22 cellular contexts compared by ENCODE assay signal in genomic region chr7:66033471-66034385, GRCh38. TPM values are rescaled to one million over a fixed set of nuclear protein-coding genes. Genes with fewer than 3 reads are reported as not detected.
A peak's percentile ranks its signal among the peaks of the same experiment; 100 is the strongest.
DNase-seq lines count a peak whose midpoint lies in the region; ATAC-seq, FAIRE-seq and TF ChIP-seq lines count a peak whose summit lies in the region.
"Had no signal": no experiment of that assay in that cellular context is flagged by ENCODE, and none has a peak within 500 bp of the region (broad histone marks: within the 10 kb centered on the region; RNA-seq: fewer than 3 reads in every experiment).

No MANE protein-coding gene starts in this region.

- peak; percentile 53 for DNase-seq in AG10803 (ENCODE audit: low read depth)
- DNase-seq in K562 (ENCODE audit: extremely low read depth in 1 of 4, low spot score in 3 of 4): no peak
- DNase-seq in lower lobe of right lung: no peak
- DNase-seq in NCI-H1092 treated with DMSO at 0.1 percent for 48 hours (lab: John Stamatoyannopoulos, UW): no peak
- DNase-seq in NCI-H187 treated with DMSO at 0.1 percent for 48 hours (lab: John Stamatoyannopoulos, UW): no peak
- DNase-seq: activated CD4-positive, alpha-beta memory T cell treated with anti-CD3 and anti-CD28 coated beads, Interleukin-2, amount 10 ng/mL, durations not matched to agents 7 days and 5 days; amniotic stem cell; Calu3; central memory CD4-positive, alpha-beta T cell; EL; Karpas-422; mucosa of descending colon; NCI-H1105 treated with DMSO at 0.1 percent for 48 hours; NCI-H2107; NCI-H524 treated with DMSO at 0.1 percent for 48 hours; retina; SHP77; WERI-Rb-1 had no signal

- TF ChIP-seq CTCF in AG10803 (conservative IDR thresholded peaks at IDR 0.05; ENCODE audit: low read length) (no peak), HEK293 (tag by site-specific recombination; IDR thresholded peaks at IDR 0.05) (no peak), K562 (IDR thresholded peaks at IDR 0.05 in 2 of 3, conservative IDR thresholded peaks at IDR 0.05 in 1 of 3; ENCODE audit: insufficient read depth in 2 of 3, low read depth in 1 of 3, low read length in 3 of 3) (no peak), lower lobe of right lung (IDR thresholded peaks at IDR 0.05) (no peak)

- H4K20me1 ChIP-seq in K562 (replicated peaks; ENCODE audit: control insufficient read depth, insufficient read depth, low read length): no peaks in the 10 kb centered on the region
- H4K20me1 ChIP-seq: BLaER1 had no signal

- intact Hi-C loops in K562 (cut with micrococcal nuclease) (loop anchor here (10.0 kb wide), 4 partner anchors 171 to 971 kb away; partner anchors contain the start of gene TPST1), lower lobe of right lung (cut with DNase I) (no loop called here)

- FAIRE-seq in K562 (lab: Jason Lieb, UNC): peak; percentile 73

- POLR2A ChIA-PET in HEK293 (lab: Yijun Ruan, JAX) (no interaction called here), K562 (lab: Yijun Ruan, JAX) (interaction anchor here (0.6 kb wide), 1 partner anchor 341 kb away, joined by 4 read pairs; no protein-coding TSS in a partner anchor)

- CTCF ChIA-PET in HEK293 (lab: Yijun Ruan, JAX): interaction anchor here (0.6 kb wide), 1 partner anchor 531 kb away, joined by 3 read pairs; no protein-coding TSS in a partner anchor
- CTCF ChIA-PET in K562 (lab: Yijun Ruan, JAX; ENCODE audit: low intra/inter-chr PET ratio): no interaction called here

- H3K4me1 ChIP-seq in HEK293 (ENCODE audit: control insufficient read depth, insufficient read depth, low read length) (peaks cover 4% of the 10 kb centered on the region; the same call in 1 of the 2 replicates), K562 (replicated peaks in 1 of 2; ENCODE audit: control insufficient read depth in 2 of 2, insufficient read depth in 2 of 2, low read length in 2 of 2) (no peaks in the 10 kb centered on the region), lower lobe of right lung (peaks cover 16% of the 10 kb centered on the region)

- no peak overlapping the region for H3K4me3 ChIP-seq in AG10803 (ENCODE audit: low read length)
- no peak overlapping the region for H3K4me3 ChIP-seq in HEK293 (ENCODE audit: low read depth, low read length)
- H3K4me3 ChIP-seq in K562: no peak overlapping the region
- H3K4me3 ChIP-seq in lower lobe of right lung: no peak overlapping the region
- H3K4me3 ChIP-seq: BLaER1, mucosa of descending colon, thoracic aorta had no signal

- no peaks in the 10 kb centered on the region for H3K36me3 ChIP-seq in HEK293 (ENCODE audit: control insufficient read depth in 2 of 2, insufficient read depth in 1 of 2, low read length in 2 of 2)
- no peaks in the 10 kb centered on the region for H3K36me3 ChIP-seq in K562 (ENCODE audit: control insufficient read depth, insufficient read depth, low read length)
- H3K36me3 ChIP-seq in lower lobe of right lung: no peaks in the 10 kb centered on the region
- H3K36me3 ChIP-seq: BLaER1, thoracic aorta, WERI-Rb-1 had no signal

- no peak for TF ChIP-seq EP300 in K562 (IDR thresholded peaks at IDR 0.05; ENCODE audit: low read length)

- H3K9me3 ChIP-seq in HEK293 (ENCODE audit: control insufficient read depth, insufficient read depth, low read depth, low read length): no peaks in the 10 kb centered on the region
- H3K9me3 ChIP-seq in K562 (replicated peaks; ENCODE audit: control insufficient read depth, insufficient read depth, low read depth, low read length): no peaks in the 10 kb centered on the region
- H3K9me3 ChIP-seq in lower lobe of right lung: no peaks in the 10 kb centered on the region
- H3K9me3 ChIP-seq: BLaER1, mucosa of descending colon, thoracic aorta had no signal

- no peaks in the 10 kb centered on the region for H3K79me2 ChIP-seq in K562 (ENCODE audit: control insufficient read depth, insufficient read depth, low read length)

- H3K27ac ChIP-seq in HEK293 (ENCODE audit: extremely low read depth, low read depth, low read length): no peak overlapping the region
- H3K27ac ChIP-seq in K562 (ENCODE audit: extremely low read depth, low read depth, low read length): no peak overlapping the region
- H3K27ac ChIP-seq in lower lobe of right lung: peak overlapping the region; percentile 22
- H3K27ac ChIP-seq: BLaER1, thoracic aorta, WERI-Rb-1 had no signal

- TF ChIP-seq POLR2A in K562 (conservative IDR thresholded peaks at IDR 0.05): no peak

- TF ChIP-seq RAD21 in K562 (CRISPR knock-in tag; conservative IDR thresholded peaks at IDR 0.05 in 1 of 2, IDR thresholded peaks at IDR 0.05 in 1 of 2): no peak

- no TSS peak for BruUV-seq in K562 (replicated peaks; lab: Mats Ljungman, UMichigan)

- H3K4me2 ChIP-seq in K562 (ENCODE audit: insufficient read depth, low read length): no peak overlapping the region
- H3K4me2 ChIP-seq: BLaER1 had no signal

- H3K9ac ChIP-seq in K562 (ENCODE audit: insufficient read depth in 1 of 2, low read depth in 2 of 2, low read length in 2 of 2): no peak overlapping the region
- H3K9ac ChIP-seq: BLaER1 had no signal

- no peak for ATAC-seq in K562
- no peak for ATAC-seq in lower lobe of right lung
- no peak for ATAC-seq in HG02678 (IDR thresholded peaks at IDR 0.05; ENCODE audit: unreplicated experiment)
- ATAC-seq: mucosa of descending colon had no signal

- no peaks in the 10 kb centered on the region for H3K9me1 ChIP-seq in K562 (ENCODE audit: control insufficient read depth, insufficient read depth, low read length)

- in situ Hi-C loops in K562 (cut with MboI): no loop called here

- H2AFZ ChIP-seq in K562 (ENCODE audit: low read depth, low read length): no peak overlapping the region

- H3K27me3 ChIP-seq in K562 (ENCODE audit: control insufficient read depth in 2 of 2, insufficient read depth in 2 of 2, low read length in 2 of 2) (peaks cover 3 to 13% of the 10 kb centered on the region in 2 experiments; a peak in 3 of 5 replicates), lower lobe of right lung (ENCODE audit: low read depth) (no peaks in the 10 kb centered on the region)
- H3K27me3 ChIP-seq: BLaER1 had no signal

- 6% methylated on average over 7 of the region's 7 CpGs for WGBS in K562 (ENCODE audit: insufficient coverage, low coverage, missing lambda C conversion rate)

TF ChIP-seq in HEK293, 187 proteins besides CTCF, POLR2A, EP300 and RAD21 (continues in another document):
- TF ChIP-seq ZBTB21 (tag by site-specific recombination; IDR thresholded peaks at IDR 0.05) (peak; percentile 71), KLF9 (tag by site-specific recombination; IDR thresholded peaks at IDR 0.05; ENCODE audit: low read depth) (no peak), ZNF629 (tag by site-specific recombination; IDR thresholded peaks at IDR 0.05) (peak; percentile 74), GLIS2 (tag by site-specific recombination; IDR thresholded peaks at IDR 0.05) (no peak), ZNF660 (tag by site-specific recombination; IDR thresholded peaks at IDR 0.05) (peak; percentile 99), ZNF341 (tag by site-specific recombination; IDR thresholded peaks at IDR 0.05; ENCODE audit: low read depth) (no peak)

TF ChIP-seq in K562, 482 proteins besides CTCF, POLR2A, EP300 and RAD21:
- peak; percentile 26; the same call in 1 of the 2 replicates for TF ChIP-seq ATF3 (IDR thresholded peaks at IDR 0.05)
- TF ChIP-seq ATF3 (CRISPR knock-in tag; conservative IDR thresholded peaks at IDR 0.05): no peak
- TF ChIP-seq DPF2 (IDR thresholded peaks at IDR 0.05): no peak
TF ChIP-seq in K562: peak in this region for 1.

RNA-seq across cellular contexts. Expression of gene ASL, which starts 41.9 kb away (rescaled TPM):
- total RNA-seq in K562 (2011; cell fraction: chromatin; rRNA removed; ENCODE audit: low replicate concordance): 69.1 and 204 TPM in 2 replicates
- 167 and 171 TPM in 2 replicates for total RNA-seq in K562 (2011; cell fraction: nucleolus; rRNA removed)
- 96.8 and 112 TPM in 2 replicates for total RNA-seq in K562 (2011; cell fraction: nucleoplasm; rRNA removed)
- total RNA-seq in K562 (2014; rRNA removed) (67.0 and 70.1 TPM in 2 replicates), K562 (2014; rRNA removed; fragmentation: Illumina TruSeq; extraction: Trizol) (10.8 and 19.3 TPM in 2 replicates), K562 (2015; rRNA removed; fragmentation: Illumina TruSeq; extraction: Trizol) (27.8 and 28.7 TPM in 2 replicates), K562 (2021) (58.3 and 58.6 TPM in 2 replicates), lower lobe of right lung (48.7 TPM)
- polyA plus RNA-seq in K562 (2011; rRNA removed) (34.6 and 41.4 TPM in 2 replicates), K562 (2014; fragmentation: Illumina TruSeq; extraction: Trizol) (33.3 and 49.0 TPM in 2 replicates), K562 (2014; fragmentation: Nextera tagmentation; extraction: Ambion mirVana) (1 to 10 TPM; 2.6 to 5.5 TPM), K562 (2014; rRNA removed) (57.7 and 61.4 TPM in 2 replicates)
- 30.9 and 78.0 TPM in 2 replicates for polyA plus RNA-seq in K562 (2011; cell fraction: cytosol; rRNA removed)
- 122 and 199 TPM in 2 replicates for polyA plus RNA-seq in K562 (2011; cell fraction: nucleus; rRNA removed)
- polyA plus RNA-seq in K562 (2012): 57.1 and 57.6 TPM in 2 replicates
- polyA minus RNA-seq in K562 (2011; rRNA and poly(A)+ RNA removed): 8.3 and 18.5 TPM in 2 replicates
- polyA minus RNA-seq in K562 (2011; cell fraction: cytosol; rRNA and poly(A)+ RNA removed): 13.8 and 20.6 TPM in 2 replicates
- polyA minus RNA-seq in K562 (2011; cell fraction: nucleus; rRNA and poly(A)+ RNA removed): 29.8 and 34.1 TPM in 2 replicates

RNA-seq across cellular contexts. Expression of gene GUSB, which starts 51.7 kb away (rescaled TPM):
- total RNA-seq in K562 (2011; cell fraction: chromatin; rRNA removed; ENCODE audit: low replicate concordance): 200 and 412 TPM in 2 replicates
- 373 and 423 TPM in 2 replicates for total RNA-seq in K562 (2011; cell fraction: nucleolus; rRNA removed)
- total RNA-seq in K562 (2011; cell fraction: nucleoplasm; rRNA removed): 234 and 282 TPM in 2 replicates
- total RNA-seq in K562 (2014; rRNA removed) (50.2 and 52.1 TPM in 2 replicates), K562 (2014; rRNA removed; fragmentation: Illumina TruSeq; extraction: Trizol) (42.0 and 45.8 TPM in 2 replicates), K562 (2015; rRNA removed; fragmentation: Illumina TruSeq; extraction: Trizol) (57.6 and 60.1 TPM in 2 replicates), K562 (2021) (89.4 and 101 TPM in 2 replicates), lower lobe of right lung (88.6 TPM)
- polyA plus RNA-seq in K562 (2011; rRNA removed) (71.2 and 76.6 TPM in 2 replicates), K562 (2014; fragmentation: Illumina TruSeq; extraction: Trizol) (79.5 and 81.8 TPM in 2 replicates), K562 (2014; fragmentation: Nextera tagmentation; extraction: Ambion mirVana) (10 to 100 TPM; 22.7 to 24.2 TPM), K562 (2014; rRNA removed) (80.9 and 102 TPM in 2 replicates)
- 69.7 and 117 TPM in 2 replicates for polyA plus RNA-seq in K562 (2011; cell fraction: cytosol; rRNA removed)
- 294 and 516 TPM in 2 replicates for polyA plus RNA-seq in K562 (2011; cell fraction: nucleus; rRNA removed)
- polyA plus RNA-seq in K562 (2012): 88.4 and 131 TPM in 2 replicates
- 50.9 and 87.7 TPM in 2 replicates for polyA minus RNA-seq in K562 (2011; rRNA and poly(A)+ RNA removed)
- polyA minus RNA-seq in K562 (2011; cell fraction: cytosol; rRNA and poly(A)+ RNA removed): 43.3 and 54.1 TPM in 2 replicates
- polyA minus RNA-seq in K562 (2011; cell fraction: nucleus; rRNA and poly(A)+ RNA removed): 41.5 and 59.5 TPM in 2 replicates
